In the genomic region with DNA sequence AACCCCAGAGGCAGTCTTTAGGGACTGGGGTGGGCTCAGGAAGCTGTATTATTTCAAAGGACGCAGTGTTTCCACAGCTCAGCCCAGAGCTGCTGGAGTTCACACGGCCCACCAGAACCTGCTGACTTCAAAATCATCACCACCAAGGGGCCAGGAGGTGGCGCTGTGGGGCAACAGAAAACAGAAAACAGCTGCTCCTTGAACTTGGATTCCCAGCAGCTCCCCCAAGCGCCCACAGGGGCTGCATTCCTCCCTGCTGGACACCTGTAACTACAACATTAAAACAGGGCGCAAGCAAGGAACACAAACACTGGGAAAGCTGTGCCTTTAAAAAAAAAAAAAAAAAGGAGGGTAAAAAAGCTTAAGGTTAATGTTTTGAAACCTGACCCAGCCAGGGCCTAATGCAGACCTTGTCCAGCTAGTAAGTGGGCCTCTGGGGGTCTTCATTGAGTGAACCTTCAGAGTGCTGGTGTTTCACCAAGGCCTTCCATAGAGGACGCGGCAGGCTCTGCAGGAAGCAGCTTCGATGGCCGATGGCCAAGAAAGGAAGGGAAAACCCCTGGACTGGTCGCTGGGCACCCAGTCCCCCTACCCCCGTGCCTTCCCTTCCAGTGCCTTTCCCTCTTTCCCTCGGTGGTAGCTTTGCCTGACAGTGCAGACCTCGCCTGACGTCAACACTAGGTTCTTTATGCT, we compare ENCODE assay signal across 8 cellular contexts. TPM values are rescaled to one million over a fixed set of nuclear protein-coding genes. Genes with fewer than 3 reads are reported as not detected.
DNase-seq lines count a peak whose midpoint lies in the region; ATAC-seq lines count a peak whose summit lies in the region.

No MANE protein-coding gene starts in this region.

- intact Hi-C loops in left ventricle myocardium superior (cut with micrococcal nuclease), result loop anchor here (10.0 kb wide), 1 partner anchor 62 kb away; no protein-coding TSS in a partner anchor

- ATAC-seq in GM21515 (IDR thresholded peaks at IDR 0.05; ENCODE audit: unreplicated experiment), result peak; percentile 76
- peak; percentile 61 for ATAC-seq in left ventricle myocardium superior
- ATAC-seq in GM18520 (IDR thresholded peaks at IDR 0.05; ENCODE audit: unreplicated experiment), result no peak

- DNase-seq in AML-193 (lab: John Stamatoyannopoulos, UW), result peak; percentile 65 to 71
- DNase-seq in NCI-H1694 treated with DMSO at 0.1 percent for 48 hours (lab: John Stamatoyannopoulos, UW), result peak; percentile 74
- peak; percentile 34 to 71 (median 60) for DNase-seq in T-helper 1 cell
- peak; percentile 80 for DNase-seq in amniotic epithelial cell (ENCODE audit: low read depth)
- DNase-seq in left ventricle myocardium superior, result peak; percentile 92
- peak; percentile 86 for DNase-seq in renal cortical epithelial cell (ENCODE audit: low read depth)

RNA-seq across cellular contexts. Expression of gene MLPH, which starts 25.9 kb away (rescaled TPM):
- 88.9 TPM for total RNA-seq in left ventricle myocardium superior
- total RNA-seq in renal cortical epithelial cell, result 17.7 and 24.6 TPM in 2 replicates

RNA-seq across cellular contexts. Expression of gene PRLH, which starts 53.5 kb away (rescaled TPM):
- not detected for total RNA-seq in left ventricle myocardium superior
- total RNA-seq in renal cortical epithelial cell, result not detected in 2 replicates
